ENCODE assay signal across 24 cellular contexts in genomic region chr2:109419171-109419756, GRCh38.
"Had no signal": no experiment of that assay in that cellular context is flagged by ENCODE, and none has a peak within 500 bp of the region (broad histone marks: within the 10 kb centered on the region; RNA-seq: fewer than 3 reads in every experiment).

No MANE protein-coding gene starts in this region.

- H3K27ac ChIP-seq: brain microvascular endothelial cell, hepatocyte, left lung, vagina had no signal

- H3K9me3 Mint-ChIP-seq: activated naive CD4-positive, alpha-beta T cell treated with anti-CD3 and anti-CD28 coated beads for 36 hours; activated naive CD8-positive, alpha-beta T cell treated with anti-CD3 and anti-CD28 coated beads, Interleukin-2, amount 50 U/mL, for 24 hours; activated T-cell treated with anti-CD3 and anti-CD28 coated beads, Interleukin-2, amount 50 U/mL, for 72 hours; immature natural killer cell; nephron progenitor cell; stimulated activated naive CD8-positive, alpha-beta T cell treated with anti-CD3 and anti-CD28 coated beads, Interleukin-15, amount 100 ng/mL, for 72 hours; T-helper 1 cell treated with Interleukin-12 subunit alpha and Interleukin-12 subunit beta and Interleukin-4 antibody, amounts not matched to agents 30 μg/mL and 1 μg/mL, for 36 hours; WTC11 had no signal

- DNase-seq: activated CD4-positive, alpha-beta T cell treated with anti-CD3 and anti-CD28 coated beads, Interleukin-2, amount 50 U/mL, for 48 hours; activated effector memory CD4-positive, alpha-beta T cell treated with Interleukin-2 at 50 U/mL for 16 hours; activated naive CD4-positive, alpha-beta T cell treated with anti-CD3 and anti-CD28 coated beads for 36 hours; activated naive CD8-positive, alpha-beta T cell treated with anti-CD3 and anti-CD28 coated beads, Interleukin-2, amount 50 U/mL, for 24 hours; activated T-cell treated with anti-CD3 and anti-CD28 coated beads, Interleukin-2, amount 50 U/mL, for 72 hours; brain microvascular endothelial cell; central memory CD4-positive, alpha-beta T cell; effector memory CD4-positive, alpha-beta T cell; foreskin melanocyte; glutamatergic neuron; immature natural killer cell; kidney glomerular epithelial cell; mammary epithelial cell; midbrain; nephron progenitor cell; retina; stimulated activated CD4-positive, alpha-beta T cell treated with anti-CD3 and anti-CD28 coated beads, Interleukin-4, amount 100 ng/mL, for 4 hours; stimulated activated naive CD8-positive, alpha-beta T cell treated with anti-CD3 and anti-CD28 coated beads, Interleukin-15, amount 100 ng/mL, for 72 hours; T1000 had no signal

- H3K27me3 ChIP-seq: brain microvascular endothelial cell, hepatocyte, left lung, vagina had no signal

- ATAC-seq: activated naive CD8-positive, alpha-beta T cell treated with anti-CD3 and anti-CD28 coated beads, Interleukin-2, amount 50 U/mL, for 24 hours; stimulated activated naive CD8-positive, alpha-beta T cell treated with anti-CD3 and anti-CD28 coated beads, Interleukin-15, amount 100 ng/mL, for 72 hours; WTC11 had no signal

- H3K27ac Mint-ChIP-seq: activated naive CD4-positive, alpha-beta T cell treated with anti-CD3 and anti-CD28 coated beads for 36 hours; activated naive CD8-positive, alpha-beta T cell treated with anti-CD3 and anti-CD28 coated beads, Interleukin-2, amount 50 U/mL, for 24 hours; activated T-cell treated with anti-CD3 and anti-CD28 coated beads, Interleukin-2, amount 50 U/mL, for 72 hours; nephron progenitor cell; stimulated activated naive CD8-positive, alpha-beta T cell treated with anti-CD3 and anti-CD28 coated beads, Interleukin-15, amount 100 ng/mL, for 72 hours; T-helper 1 cell treated with Interleukin-12 subunit alpha and Interleukin-12 subunit beta and Interleukin-4 antibody, amounts not matched to agents 30 μg/mL and 1 μg/mL, for 36 hours; WTC11 had no signal

- H3K36me3 ChIP-seq: brain microvascular endothelial cell, vagina had no signal

- H3K4me3 ChIP-seq: hepatocyte, left lung, vagina had no signal

- H3K9me3 ChIP-seq: left lung, vagina had no signal

- H3K36me3 Mint-ChIP-seq: immature natural killer cell, WTC11 had no signal

- H3K4me1 ChIP-seq: vagina had no signal
